Comparison of ENCODE assay signal across 8 cellular contexts in the genomic region with DNA sequence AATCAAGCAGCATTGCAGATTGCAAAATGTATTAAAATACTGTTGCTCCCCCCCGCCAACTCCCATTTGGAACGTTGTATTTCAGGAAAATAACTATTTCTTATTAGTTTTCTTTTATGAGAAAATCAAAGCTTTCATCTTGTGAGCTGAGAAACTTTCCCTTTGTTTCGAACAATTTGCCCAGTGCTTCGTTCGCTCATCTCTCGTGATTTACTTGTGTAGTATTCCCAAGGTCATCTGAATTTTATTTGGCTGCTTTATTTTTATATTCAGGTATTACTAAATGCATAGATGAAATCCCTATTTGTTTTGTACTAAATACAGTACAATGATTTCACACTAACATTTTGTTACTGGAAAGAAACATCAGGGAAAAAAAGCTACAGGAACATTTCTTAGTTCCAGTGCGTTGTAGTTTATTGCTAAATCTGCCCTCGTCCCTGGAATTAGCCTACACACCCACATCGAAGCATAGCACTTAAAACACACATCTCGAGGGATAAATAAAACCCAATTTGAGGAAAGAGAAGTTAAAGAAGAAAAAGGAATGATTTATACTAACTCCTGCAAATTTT. TPM values are rescaled to one million over a fixed set of nuclear protein-coding genes. Genes with fewer than 3 reads are reported as not detected.
A peak's percentile ranks its signal among the peaks of the same experiment; 100 is the strongest.
DNase-seq lines count a peak whose midpoint lies in the region; ATAC-seq, FAIRE-seq and TF ChIP-seq lines count a peak whose summit lies in the region.

No MANE protein-coding gene starts in this region.

- H3K27me3 ChIP-seq in BLaER1: peaks cover 89% of the 10 kb centered on the region
- no peaks in the 10 kb centered on the region for H3K27me3 ChIP-seq in astrocyte (ENCODE audit: insufficient read depth, low read length)
- H3K27me3 ChIP-seq in testis: no peaks in the 10 kb centered on the region

- H3K4me3 Mint-ChIP-seq in astrocyte (ENCODE audit: unreplicated experiment): peak overlapping the region; percentile 96

- H3K4me2 ChIP-seq in BLaER1 (peak overlapping the region; percentile 71), astrocyte (ENCODE audit: low read length) (peak overlapping the region; percentile 92)

- H3K9me3 Mint-ChIP-seq in astrocyte (ENCODE audit: unreplicated experiment): no peaks in the 10 kb centered on the region

- H3K36me3 ChIP-seq in BLaER1: no peaks in the 10 kb centered on the region
- H3K36me3 ChIP-seq in astrocyte (ENCODE audit: insufficient read depth, low read length): no peaks in the 10 kb centered on the region
- H3K36me3 ChIP-seq in kidney (ENCODE audit: control insufficient read depth in 1 of 2, insufficient read depth in 2 of 2, low read length in 2 of 2): no peaks in the 10 kb centered on the region
- H3K36me3 ChIP-seq in testis (ENCODE audit: low read depth, missing control alignments): no peaks in the 10 kb centered on the region

- no peaks in the 10 kb centered on the region for H3K36me3 Mint-ChIP-seq in astrocyte (ENCODE audit: low read depth, unreplicated experiment)

- ATAC-seq in HG03457 (IDR thresholded peaks at IDR 0.05; ENCODE audit: unreplicated experiment): no peak

- peak overlapping the region; percentile 78 for H2AFZ ChIP-seq in astrocyte (ENCODE audit: low read depth, low read length)

- no peaks in the 10 kb centered on the region for H3K27me3 Mint-ChIP-seq in astrocyte (ENCODE audit: low read depth, unreplicated experiment)

- intact Hi-C loops in kidney (cut with DNase I): no loop called here
- intact Hi-C loops in testis (cut with DNase I; ENCODE audit: low total_unique reads): no loop called here

- no peaks in the 10 kb centered on the region for H3K9me3 ChIP-seq in BLaER1
- no peaks in the 10 kb centered on the region for H3K9me3 ChIP-seq in astrocyte (ENCODE audit: insufficient read depth, low read depth, low read length)
- H3K9me3 ChIP-seq in kidney (ENCODE audit: control insufficient read depth in 1 of 2, low read length in 2 of 2): no peaks in the 10 kb centered on the region
- no peaks in the 10 kb centered on the region for H3K9me3 ChIP-seq in testis

- H4K20me1 ChIP-seq in BLaER1 (peaks cover 31% of the 10 kb centered on the region), astrocyte (ENCODE audit: insufficient read depth, low read length) (no peaks in the 10 kb centered on the region)

- peak; percentile 44 for DNase-seq in HT-29 (ENCODE audit: low spot score)
- no peak for DNase-seq in astrocyte (ENCODE audit: low read depth)
- no peak for DNase-seq in kidney
- DNase-seq in testis: no peak
- no peak for DNase-seq in superior temporal gyrus (ENCODE audit: extremely low spot score)
- DNase-seq in NCI-H1930 (lab: John Stamatoyannopoulos, UW): no peak

- peaks cover 5% of the 10 kb centered on the region; the same call in 1 of the 2 replicates for H3K4me1 ChIP-seq in BLaER1
- H3K4me1 ChIP-seq in astrocyte (ENCODE audit: insufficient read depth, low read length): no peaks in the 10 kb centered on the region
- no peaks in the 10 kb centered on the region for H3K4me1 ChIP-seq in kidney (ENCODE audit: control insufficient read depth in 1 of 2, insufficient read depth in 1 of 2, low read depth in 1 of 2, low read length in 2 of 2)
- no peaks in the 10 kb centered on the region for H3K4me1 ChIP-seq in testis

- H3K4me1 Mint-ChIP-seq in astrocyte (ENCODE audit: low read depth, unreplicated experiment): no peaks in the 10 kb centered on the region

- H3K4me3 ChIP-seq in BLaER1: peak overlapping the region; percentile 68
- peak overlapping the region; percentile 80 for H3K4me3 ChIP-seq in astrocyte (ENCODE audit: insufficient read depth, low read depth, low read length)
- H3K4me3 ChIP-seq in kidney (ENCODE audit: low read length in 2 of 2): peak overlapping the region; percentile 68 to 89
- peak overlapping the region; percentile 75 to 83 for H3K4me3 ChIP-seq in testis

- H3K79me2 ChIP-seq in astrocyte (ENCODE audit: insufficient read depth, low read length): no peaks in the 10 kb centered on the region

- H3K27ac ChIP-seq in BLaER1 (no peak overlapping the region), astrocyte (ENCODE audit: low read depth, low read length) (no peak overlapping the region), kidney (ENCODE audit: low read depth in 2 of 2, low read length in 2 of 2) (peak overlapping the region; percentile 2 to 80), testis (peak overlapping the region; percentile 87 to 98)

- H3K27ac Mint-ChIP-seq in astrocyte (ENCODE audit: unreplicated experiment): no peak overlapping the region

- WGBS in testis, 2 donors: 1% methylated on average over 10 of the region's 10 CpGs

- H3K9ac ChIP-seq in BLaER1 (no peak overlapping the region), astrocyte (ENCODE audit: low read length) (peak overlapping the region; percentile 73), kidney (ENCODE audit: low read length in 2 of 2) (peak overlapping the region; percentile 67 to 83)

- peak; percentile 29 for FAIRE-seq in astrocyte (lab: Jason Lieb, UNC)
- no peak for FAIRE-seq in kidney (lab: Jason Lieb, UNC)

- no peak for TF ChIP-seq POLR2A in testis (IDR thresholded peaks at IDR 0.05)

- no peak for TF ChIP-seq CTCF in astrocyte (IDR thresholded peaks at IDR 0.05; ENCODE audit: insufficient read depth, low read depth, low read length)
- TF ChIP-seq CTCF in kidney (IDR thresholded peaks at IDR 0.05; ENCODE audit: borderline replicate concordance, extremely low read depth, insufficient read depth): no peak
- TF ChIP-seq CTCF in testis (IDR thresholded peaks at IDR 0.05): no peak

RNA-seq across cellular contexts. Expression of a gene that starts 12.0 kb away (rescaled TPM):
- not detected in 2 replicates for total RNA-seq in HT-29 (2014; rRNA removed; shearing (Covaris generic))
- total RNA-seq in astrocyte (not detected in 2 replicates), kidney (not detected), testis (1 to 10 TPM; 1.4 to 4.7 TPM)
- polyA plus RNA-seq in kidney (ENCODE audit: insufficient read depth, low read depth, low replicate concordance) (not detected), testis (ENCODE audit: insufficient read depth, low read depth, low replicate concordance) (3.5 TPM)

Comparison
In these comparisons a context has a peak if more than half of its experiments do, and no peak if none do; other contexts are left out.
1. H3K27ac ChIP-seq: peak in kidney (2 of 2) and testis (2 of 2); none in BLaER1 (single experiment) and astrocyte (single experiment).
2. Peak in every context shown above with its lines, with median percentiles within 50 percentile points of each other: H3K4me3 ChIP-seq.